ENCODE assay signal across 1 cellular context in genomic region chr14:21652209-21652808, GRCh38.
TF ChIP-seq lines count a peak whose summit lies in the region.

No MANE protein-coding gene starts in this region.

TF ChIP-seq in H1, 55 proteins besides CTCF, POLR2A, EP300 and RAD21:
- TF ChIP-seq ATF2 (IDR thresholded peaks at IDR 0.05; ENCODE audit: low read length) = no peak
- TF ChIP-seq PHF8 (conservative IDR thresholded peaks at IDR 0.05; ENCODE audit: low read depth, low read length) = no peak
- no peak for TF ChIP-seq KDM1A (IDR thresholded peaks at IDR 0.05; ENCODE audit: borderline replicate concordance, low read length)
- peak; percentile 84 for TF ChIP-seq RFX5 (IDR thresholded peaks at IDR 0.05; ENCODE audit: borderline replicate concordance, low read depth, low read length)
- TF ChIP-seq EZH2 (IDR thresholded peaks at IDR 0.05; ENCODE audit: low read depth, low read length, severe bottlenecking) = no peak
- no peak for TF ChIP-seq RBBP5 (IDR thresholded peaks at IDR 0.05; ENCODE audit: borderline replicate concordance, low read depth, low read length)
- TF ChIP-seq CHD1 (IDR thresholded peaks at IDR 0.05; ENCODE audit: low read depth, low read length) = no peak
TF ChIP-seq in H1: peak in this region for 1.
